8 cellular contexts compared by ENCODE assay signal in genomic region chr19:11293468-11294389, GRCh38. TPM values are rescaled to one million over a fixed set of nuclear protein-coding genes. Genes with fewer than 3 reads are reported as not detected.
A peak's percentile ranks its signal among the peaks of the same experiment; 100 is the strongest.
DNase-seq lines count a peak whose midpoint lies in the region; ATAC-seq, FAIRE-seq and TF ChIP-seq lines count a peak whose summit lies in the region.

No MANE protein-coding gene starts in this region.

- H3K4me3 ChIP-seq in pancreas (peak overlapping the region in 1 of 4 donors; percentile 30), thyroid gland (replicated peaks in 1 of 3) (no peak overlapping the region)

- H3K9me3 Mint-ChIP-seq in activated naive CD8-positive, alpha-beta T cell treated with anti-CD3 and anti-CD28 coated beads for 36 hours, result no peaks in the 10 kb centered on the region

- H3K27me3 ChIP-seq in pancreas (no peaks in the 10 kb centered on the region), thyroid gland (no peaks in the 10 kb centered on the region)

- no peak for FAIRE-seq in pancreas (lab: Jason Lieb, UNC)

- H3K9me3 ChIP-seq in pancreas (no peaks in the 10 kb centered on the region), thyroid gland (no peaks in the 10 kb centered on the region)

- ATAC-seq in GM18511 (IDR thresholded peaks at IDR 0.05; ENCODE audit: unreplicated experiment) (peak; percentile 64), Right ventricle myocardium inferior (peak; percentile 96), pancreas (peak; percentile 99 to 100 (median 99))

- WGBS in pancreas, 2 donors, result 2 to 3% methylated on average over 41 of the region's 41 CpGs
- 6 to 8% methylated on average over 37 to 41 of the region's 41 CpGs for WGBS in thyroid gland, 2 donors

- no peak overlapping the region for H3K27ac Mint-ChIP-seq in activated naive CD8-positive, alpha-beta T cell treated with anti-CD3 and anti-CD28 coated beads for 36 hours

- H3K27me3 Mint-ChIP-seq in activated naive CD8-positive, alpha-beta T cell treated with anti-CD3 and anti-CD28 coated beads for 36 hours, result peaks cover 57% of the 10 kb centered on the region

- no peaks in the 10 kb centered on the region for H3K36me3 ChIP-seq in pancreas
- H3K36me3 ChIP-seq in thyroid gland, result no peaks in the 10 kb centered on the region

- H3K4me3 Mint-ChIP-seq in activated naive CD8-positive, alpha-beta T cell treated with anti-CD3 and anti-CD28 coated beads for 36 hours, result peak overlapping the region; percentile 45

- TF ChIP-seq CTCF in 22Rv1 (IDR thresholded peaks at IDR 0.05), result peak; percentile 96
- TF ChIP-seq CTCF in pancreas (IDR thresholded peaks at IDR 0.05), result peak; percentile 84 to 96 (median 96)
- TF ChIP-seq CTCF in thyroid gland (IDR thresholded peaks at IDR 0.05), result peak; percentile 91 to 100 (median 99)

- DNase-seq in NCI-H1092 treated with DMSO at 0.1 percent for 48 hours (lab: John Stamatoyannopoulos, UW) (peak; percentile 73), SKM-1 (lab: John Stamatoyannopoulos, UW; ENCODE audit: unreplicated experiment) (peak; percentile 91), Right ventricle myocardium inferior (ENCODE audit: missing footprints) (peak; percentile 98), pancreas (peak; percentile 81 to 98 (median 94)), thyroid gland (peak; percentile 97)
- peak; percentile 84 for DNase-seq in activated naive CD8-positive, alpha-beta T cell treated with anti-CD3 and anti-CD28 coated beads for 36 hours

- H3K36me3 Mint-ChIP-seq in activated naive CD8-positive, alpha-beta T cell treated with anti-CD3 and anti-CD28 coated beads for 36 hours, result no peaks in the 10 kb centered on the region

- H3K27ac ChIP-seq in 22Rv1 (no peak overlapping the region), pancreas (peak overlapping the region in 1 of 4 donors; percentile 37), thyroid gland (peak overlapping the region in 2 of 3 donors; percentile 10 to 17)

- no peaks in the 10 kb centered on the region for H3K4me1 ChIP-seq in pancreas
- peaks cover 0 to 7% of the 10 kb centered on the region in 2 donors for H3K4me1 ChIP-seq in thyroid gland

- intact Hi-C loops in Right ventricle myocardium inferior (cut with DNase I), result loop anchor here (2.0 to 10.0 kb wide), 6 partner anchors 53 to 294 kb away; partner anchors contain the start of genes CCDC159, EPOR and TMEM205
- intact Hi-C loops in pancreas (cut with DNase I), result loop anchor here (10.0 kb wide), 2 partner anchors 151 to 191 kb away; partner anchors contain the start of gene ELAVL3 (in 1 of the 3)
- intact Hi-C loops in thyroid gland (cut with DNase I), result loop anchor here (2.0 to 10.0 kb wide), 3 partner anchors 51 to 294 kb away; partner anchors contain the start of genes CCDC159 and TMEM205

- peaks cover 4% of the 10 kb centered on the region for H3K4me1 Mint-ChIP-seq in activated naive CD8-positive, alpha-beta T cell treated with anti-CD3 and anti-CD28 coated beads for 36 hours

- TF ChIP-seq POLR2A in thyroid gland (IDR thresholded peaks at IDR 0.05), result peak in 1 of 2 donors; percentile 46

RNA-seq across cellular contexts. Expression of gene TSPAN16, which starts 2.2 kb away (rescaled TPM):
- total RNA-seq in activated naive CD8-positive, alpha-beta T cell treated with anti-CD3 and anti-CD28 coated beads for 36 hours, result not detected
- total RNA-seq in Right ventricle myocardium inferior (not detected), pancreas (not detected), thyroid gland (under 1 TPM in 1 of 4 donors, not detected in 3; 0.54 TPM)
- polyA plus RNA-seq in pancreas, result not detected

RNA-seq across cellular contexts. Expression of gene DOCK6, which starts 31.4 kb away (rescaled TPM):
- total RNA-seq in activated naive CD8-positive, alpha-beta T cell treated with anti-CD3 and anti-CD28 coated beads for 36 hours, result 1 to 10 TPM; 3.3 to 4.8 TPM
- total RNA-seq in Right ventricle myocardium inferior (35.1 TPM), pancreas (10 to 100 TPM; 18.0 to 31.8 (median 26.2) TPM), thyroid gland (100 to 1,000 TPM in 1 of 4 donors, 10 to 100 TPM in 3; 41.4 to 156 (median 58.1) TPM)
- 10 to 100 TPM; 60.2 to 79.0 TPM for polyA plus RNA-seq in pancreas

RNA-seq across cellular contexts. Expression of gene RAB3D, which starts 45.7 kb away (rescaled TPM):
- 1 to 10 TPM; 3.2 to 4.2 TPM for total RNA-seq in activated naive CD8-positive, alpha-beta T cell treated with anti-CD3 and anti-CD28 coated beads for 36 hours
- 9.4 TPM for total RNA-seq in Right ventricle myocardium inferior
- total RNA-seq in pancreas, result 100 to 1,000 TPM in 4 of 6 donors, 10 to 100 TPM in 2; 70.6 to 134 (median 107) TPM
- 10 to 100 TPM; 11.0 to 15.2 TPM for polyA plus RNA-seq in pancreas
- 10 to 100 TPM; 14.8 to 30.3 (median 20.6) TPM for total RNA-seq in thyroid gland

RNA-seq across cellular contexts. Expression of gene TMEM205, which starts 52.3 kb away (rescaled TPM):
- 10 to 100 TPM; 20.1 to 22.5 TPM for total RNA-seq in activated naive CD8-positive, alpha-beta T cell treated with anti-CD3 and anti-CD28 coated beads for 36 hours
- total RNA-seq in Right ventricle myocardium inferior (106 TPM), pancreas (10 to 100 TPM; 41.4 to 69.2 (median 53.0) TPM), thyroid gland (1,000 to 10,000 TPM in 1 of 4 donors, 100 to 1,000 TPM in 3; 266 to 1,029 (median 650) TPM)
- polyA plus RNA-seq in pancreas, result 100 to 1,000 TPM in 1 of 2 donors, 10 to 100 TPM in 1; 84.5 to 175 TPM

RNA-seq across cellular contexts. Expression of gene CCDC159, which starts 52.6 kb away (rescaled TPM):
- 1 to 10 TPM; 6.9 to 8.3 TPM for total RNA-seq in activated naive CD8-positive, alpha-beta T cell treated with anti-CD3 and anti-CD28 coated beads for 36 hours
- total RNA-seq in Right ventricle myocardium inferior (17.1 TPM), pancreas (10 to 100 TPM; 11.6 to 21.1 (median 14.1) TPM), thyroid gland (10 to 100 TPM; 27.0 to 36.9 (median 34.5) TPM)
- 100 to 1,000 TPM in 1 of 2 donors, 10 to 100 TPM in 1; 86.6 to 106 TPM for polyA plus RNA-seq in pancreas
